In genomic region chr22:44153705-44154104, GRCh38 we compare ENCODE assay signal across 15 cellular contexts. TPM values are rescaled to one million over a fixed set of nuclear protein-coding genes. Genes with fewer than 3 reads are reported as not detected.
DNase-seq lines count a peak whose midpoint lies in the region; ATAC-seq, FAIRE-seq and TF ChIP-seq lines count a peak whose summit lies in the region.
"Had no signal": no experiment of that assay in that cellular context is flagged by ENCODE, and none has a peak within 500 bp of the region (broad histone marks: within the 10 kb centered on the region; RNA-seq: fewer than 3 reads in every experiment).

No MANE protein-coding gene starts in this region.

- no peaks in the 10 kb centered on the region for H3K9me3 ChIP-seq in kidney (ENCODE audit: control insufficient read depth in 1 of 2, low read length in 2 of 2)
- H3K9me3 ChIP-seq: A549, BE2C had no signal

- H3K27ac ChIP-seq in kidney (ENCODE audit: low read depth in 2 of 2, low read length in 2 of 2), result no peak overlapping the region
- H3K27ac ChIP-seq: A549, HL-60 had no signal

- intact Hi-C loops in kidney (cut with DNase I), result no loop called here

- H3K9ac ChIP-seq in kidney (ENCODE audit: low read length in 2 of 2), result no peak overlapping the region

- peaks cover 0 to 3% of the 10 kb centered on the region in 2 donors for H3K4me1 ChIP-seq in kidney (ENCODE audit: control insufficient read depth in 1 of 2, insufficient read depth in 1 of 2, low read depth in 1 of 2, low read length in 2 of 2)
- H3K4me1 ChIP-seq: A549, BE2C had no signal

- no peaks in the 10 kb centered on the region for H3K36me3 ChIP-seq in kidney (ENCODE audit: control insufficient read depth in 1 of 2, insufficient read depth in 2 of 2, low read length in 2 of 2)
- H3K36me3 ChIP-seq: BE2C had no signal

- TF ChIP-seq CTCF in kidney (IDR thresholded peaks at IDR 0.05; ENCODE audit: borderline replicate concordance, extremely low read depth, insufficient read depth), result no peak

- DNase-seq in NCI-H1694 (lab: John Stamatoyannopoulos, UW) (peak; percentile 53), NCI-H2227 (lab: John Stamatoyannopoulos, UW; ENCODE audit: unreplicated experiment) (peak; percentile 30), kidney (peak; percentile 9), renal cortical epithelial cell (ENCODE audit: low read depth) (peak; percentile 9), dermis blood vessel endothelial cell (no peak), NCI-H187 treated with DMSO at 0.1 percent for 48 hours (lab: John Stamatoyannopoulos, UW) (no peak)
- DNase-seq in stimulated activated CD4-positive, alpha-beta T cell treated with anti-CD3 and anti-CD28 coated beads, Interleukin-1b, Interleukin-23, amount 100 ng/mL, for 48 hours, result no peak
- DNase-seq: BE2C, DMS53, GF-D8, HCEC 1CT, HFFc6 had no signal

- no peak for ATAC-seq in HG02884 (IDR thresholded peaks at IDR 0.05; ENCODE audit: unreplicated experiment)
- ATAC-seq: A549 had no signal

- H3K4me3 ChIP-seq in kidney (ENCODE audit: low read length in 2 of 2), result no peak overlapping the region
- H3K4me3 ChIP-seq: A549 had no signal

- FAIRE-seq in kidney (lab: Jason Lieb, UNC), result no peak
- FAIRE-seq: A549 had no signal

RNA-seq across cellular contexts. Expression of gene PARVG, which starts 27.0 kb away (rescaled TPM):
- total RNA-seq in kidney, result 20.9 TPM
- polyA plus RNA-seq in kidney (ENCODE audit: insufficient read depth, low read depth, low replicate concordance), result 2.5 TPM
- total RNA-seq in renal cortical epithelial cell, result not detected in 2 replicates
- 0.34 and 0.51 TPM in 2 replicates for total RNA-seq in dermis blood vessel endothelial cell
- total RNA-seq: HFFc6 had no signal
- polyA plus RNA-seq: A549 had no signal

Comparison
In these comparisons a context has a peak if more than half of its experiments do, and no peak if none do; other contexts are left out.
1. DNase-seq: peak in NCI-H1694 (single experiment), NCI-H2227 (single experiment), kidney (single experiment) and renal cortical epithelial cell (single experiment); none in dermis blood vessel endothelial cell (single experiment), NCI-H187 treated with DMSO at 0.1 percent for 48 hours (single experiment) and stimulated activated CD4-positive, alpha-beta T cell treated with anti-CD3 and anti-CD28 coated beads, Interleukin-1b, Interleukin-23, amount 100 ng/mL, for 48 hours (single experiment).
2. RNA of gene PARVG, which starts 27.0 kb away (total RNA-seq): 20.9 TPM in kidney (single experiment); 0.34 to 0.51 TPM in dermis blood vessel endothelial cell and not detected in renal cortical epithelial cell; every median in the first group is over 10 times any median in the second.